In genomic region chr15:70936326-70936725, GRCh38 we compare ENCODE assay signal across 12 cellular contexts. TPM values are rescaled to one million over a fixed set of nuclear protein-coding genes. Genes with fewer than 3 reads are reported as not detected.
A peak's percentile ranks its signal among the peaks of the same experiment; 100 is the strongest.
DNase-seq lines count a peak whose midpoint lies in the region; ATAC-seq and TF ChIP-seq lines count a peak whose summit lies in the region.
"Had no signal": no experiment of that assay in that cellular context is flagged by ENCODE, and none has a peak within 500 bp of the region (broad histone marks: within the 10 kb centered on the region; RNA-seq: fewer than 3 reads in every experiment).

No MANE protein-coding gene starts in this region.

- H3K9me3 ChIP-seq in lower lobe of right lung (no peaks in the 10 kb centered on the region), tibial artery (no peaks in the 10 kb centered on the region), MM.1S (replicated peaks; ENCODE audit: insufficient read depth, low read length) (no peaks in the 10 kb centered on the region)
- H3K9me3 ChIP-seq: testis had no signal

- H3K9me2 ChIP-seq in MM.1S (replicated peaks; ENCODE audit: insufficient read depth, low read length), result no peaks in the 10 kb centered on the region

- intact Hi-C loops in lower lobe of right lung (cut with DNase I) (no loop called here), tibial artery (cut with DNase I; ENCODE audit: low total_unique reads) (no loop called here)

- no peak for TF ChIP-seq CTCF in LNCaP clone FGC (IDR thresholded peaks at IDR 0.05; ENCODE audit: control insufficient read depth, extremely low read depth, insufficient read depth)
- no peak for TF ChIP-seq CTCF in lower lobe of right lung (IDR thresholded peaks at IDR 0.05)
- no peak for TF ChIP-seq CTCF in tibial artery (IDR thresholded peaks at IDR 0.05)
- TF ChIP-seq CTCF in MM.1S (IDR thresholded peaks at IDR 0.05; ENCODE audit: low read length), result no peak

- DNase-seq in LNCaP clone FGC (ENCODE audit: low read depth), result peak; percentile 23
- DNase-seq in NCI-H2171 (lab: John Stamatoyannopoulos, UW), result peak; percentile 55
- peak; percentile 52 for DNase-seq in astrocyte of the hippocampus (ENCODE audit: low read depth, low spot score)
- DNase-seq in lower lobe of right lung, result peak; percentile 17
- DNase-seq in HUDEP-2 (lab: John Stamatoyannopoulos, UW; ENCODE audit: unreplicated experiment in 76 of 76), result no peak
- DNase-seq in ecto neural progenitor cell (ENCODE audit: low spot score), result no peak
- no peak for DNase-seq in tibial artery
- no peak for DNase-seq in MM.1S
- DNase-seq: activated naive CD4-positive, alpha-beta T cell treated with Interleukin-2 at 50 U/mL for 16 hours; CD4-positive, alpha-beta T cell; T1000; testis had no signal

- no peak overlapping the region for H3K4me2 ChIP-seq in MM.1S (ENCODE audit: low read depth, low read length)

- ATAC-seq in lower lobe of right lung, result no peak

- H3K9ac ChIP-seq in MM.1S (ENCODE audit: low read length), result no peak overlapping the region

- H3K27ac ChIP-seq in lower lobe of right lung (no peak overlapping the region), tibial artery (no peak overlapping the region), MM.1S (ENCODE audit: low read length) (no peak overlapping the region)
- H3K27ac ChIP-seq: testis had no signal

- H4K20me1 ChIP-seq in MM.1S (ENCODE audit: insufficient read depth, low read length), result no peaks in the 10 kb centered on the region

- H3K36me3 ChIP-seq in lower lobe of right lung (no peaks in the 10 kb centered on the region), tibial artery (no peaks in the 10 kb centered on the region), MM.1S (replicated peaks; ENCODE audit: insufficient read depth, low read length) (no peaks in the 10 kb centered on the region)

- H2AFZ ChIP-seq in MM.1S (ENCODE audit: low read length), result no peak overlapping the region

- no peaks in the 10 kb centered on the region for H3K79me2 ChIP-seq in MM.1S (ENCODE audit: low read length)

- H3K4me1 ChIP-seq in lower lobe of right lung, result no peaks in the 10 kb centered on the region
- no peaks in the 10 kb centered on the region for H3K4me1 ChIP-seq in tibial artery
- no peaks in the 10 kb centered on the region for H3K4me1 ChIP-seq in MM.1S (ENCODE audit: low read length)
- H3K4me1 ChIP-seq: testis had no signal

- no peaks in the 10 kb centered on the region for H3F3A ChIP-seq in MM.1S (ENCODE audit: insufficient read depth, low read length)

- no peaks in the 10 kb centered on the region for H3K27me3 ChIP-seq in lower lobe of right lung (ENCODE audit: low read depth)
- H3K27me3 ChIP-seq in tibial artery, result no peaks in the 10 kb centered on the region
- H3K27me3 ChIP-seq in MM.1S (replicated peaks; ENCODE audit: insufficient read depth, low read length), result no peaks in the 10 kb centered on the region
- H3K27me3 ChIP-seq: testis had no signal

- H3K4me3 ChIP-seq in LNCaP clone FGC (ENCODE audit: low read depth, low read length) (no peak overlapping the region), lower lobe of right lung (no peak overlapping the region), tibial artery (no peak overlapping the region), MM.1S (ENCODE audit: low read length) (no peak overlapping the region)
- H3K4me3 ChIP-seq: testis had no signal

RNA-seq across cellular contexts. Expression of gene LRRC49, which starts 43.7 kb away (rescaled TPM):
- 7.3 TPM for total RNA-seq in lower lobe of right lung

RNA-seq across cellular contexts. Expression of gene THAP10, which starts 44.1 kb away (rescaled TPM):
- total RNA-seq in lower lobe of right lung, result 2.4 TPM
- total RNA-seq: CD4-positive, alpha-beta T cell had no signal

Comparison
In these comparisons a context has a peak if more than half of its experiments do, and no peak if none do; other contexts are left out.
1. DNase-seq: peak in LNCaP clone FGC (single experiment), NCI-H2171 (single experiment), astrocyte of the hippocampus (single experiment) and lower lobe of right lung (single experiment); none in HUDEP-2 (0 of 76), ecto neural progenitor cell (single experiment), tibial artery (0 of 2) and MM.1S (single experiment).